In the genomic region with DNA sequence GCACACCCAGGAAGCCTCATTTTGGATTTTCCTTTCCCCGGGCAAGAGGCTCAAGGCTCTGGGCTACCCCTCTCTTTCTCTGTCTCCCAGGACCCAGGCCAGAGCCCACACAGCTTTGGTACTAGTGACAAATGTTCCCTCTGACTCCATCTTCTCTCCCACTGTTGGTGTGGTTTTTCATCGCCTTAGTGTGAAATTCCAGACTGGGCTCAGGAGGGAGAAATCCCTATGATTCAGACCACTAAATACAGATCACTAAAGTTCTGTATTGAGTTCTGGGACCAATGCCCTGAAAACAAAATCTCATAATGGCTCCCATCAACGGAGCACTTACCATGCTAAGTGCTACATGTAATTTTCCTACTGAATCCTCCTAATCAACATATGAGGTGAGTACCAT, we compare ENCODE assay signal across 26 cellular contexts. TPM values are rescaled to one million over a fixed set of nuclear protein-coding genes. Genes with fewer than 3 reads are reported as not detected.
"Had no signal": no experiment of that assay in that cellular context is flagged by ENCODE, and none has a peak within 500 bp of the region (broad histone marks: within the 10 kb centered on the region; RNA-seq: fewer than 3 reads in every experiment).

No MANE protein-coding gene starts in this region.

- H3K9me3 Mint-ChIP-seq: activated B cell treated with CpG ODN at 0.5 μM for 24 hours; activated CD4-positive, alpha-beta memory T cell treated with anti-CD3 and anti-CD28 coated beads for 36 hours; activated CD4-positive, alpha-beta T cell treated with anti-CD3 and anti-CD28 coated beads, Interleukin-2, amount 10 ng/mL, durations not matched to agents 7 days and 5 days; activated naive CD8-positive, alpha-beta T cell treated with anti-CD3 and anti-CD28 coated beads, Interleukin-2, amount 10 ng/mL, durations not matched to agents 7 days and 5 days; activated T-cell treated with anti-CD3 and anti-CD28 coated beads, Interleukin-2, amount 50 U/mL, for 4 hours; T-helper 1 cell treated with Interleukin-12 subunit alpha and Interleukin-12 subunit beta and Interleukin-4 antibody, amounts not matched to agents 30 μg/mL and 1 μg/mL, for 36 hours had no signal

- H3K27me3 Mint-ChIP-seq: activated B cell treated with CpG ODN at 0.5 μM for 24 hours; activated CD4-positive, alpha-beta memory T cell treated with anti-CD3 and anti-CD28 coated beads for 36 hours; activated CD4-positive, alpha-beta T cell treated with anti-CD3 and anti-CD28 coated beads, Interleukin-2, amount 10 ng/mL, durations not matched to agents 7 days and 5 days; activated naive CD8-positive, alpha-beta T cell treated with anti-CD3 and anti-CD28 coated beads, Interleukin-2, amount 10 ng/mL, durations not matched to agents 7 days and 5 days had no signal

- H3K9me3 ChIP-seq: adrenal gland, SJSA1 had no signal

- H3K4me3 ChIP-seq: adrenal gland, SJSA1 had no signal

- H3K4me2 ChIP-seq: KMS-11 had no signal

- H3K9ac ChIP-seq: KMS-11 had no signal

- FAIRE-seq: RCC 7860 had no signal

- H3K27ac ChIP-seq: adrenal gland, KMS-11, SJSA1 had no signal

- H3K27me3 ChIP-seq: adrenal gland, SJSA1 had no signal

- H3K4me1 Mint-ChIP-seq: activated CD4-positive, alpha-beta T cell treated with anti-CD3 and anti-CD28 coated beads, Interleukin-2, amount 10 ng/mL, durations not matched to agents 7 days and 5 days had no signal

- H3K27ac Mint-ChIP-seq: activated B cell treated with CpG ODN at 0.5 μM for 24 hours; activated CD4-positive, alpha-beta memory T cell treated with anti-CD3 and anti-CD28 coated beads for 36 hours; activated CD4-positive, alpha-beta T cell treated with anti-CD3 and anti-CD28 coated beads, Interleukin-2, amount 10 ng/mL, durations not matched to agents 7 days and 5 days; activated naive CD8-positive, alpha-beta T cell treated with anti-CD3 and anti-CD28 coated beads, Interleukin-2, amount 10 ng/mL, durations not matched to agents 7 days and 5 days; T-helper 1 cell treated with Interleukin-12 subunit alpha and Interleukin-12 subunit beta and Interleukin-4 antibody, amounts not matched to agents 30 μg/mL and 1 μg/mL, for 36 hours had no signal

- H3K4me3 Mint-ChIP-seq: activated B cell treated with CpG ODN at 0.5 μM for 24 hours; activated CD4-positive, alpha-beta memory T cell treated with anti-CD3 and anti-CD28 coated beads for 36 hours; activated CD4-positive, alpha-beta T cell treated with anti-CD3 and anti-CD28 coated beads, Interleukin-2, amount 10 ng/mL, durations not matched to agents 7 days and 5 days; activated naive CD8-positive, alpha-beta T cell treated with anti-CD3 and anti-CD28 coated beads, Interleukin-2, amount 10 ng/mL, durations not matched to agents 7 days and 5 days; activated T-cell treated with anti-CD3 and anti-CD28 coated beads, Interleukin-2, amount 50 U/mL, for 4 hours; T-helper 1 cell treated with Interleukin-12 subunit alpha and Interleukin-12 subunit beta and Interleukin-4 antibody, amounts not matched to agents 30 μg/mL and 1 μg/mL, for 36 hours had no signal

- H3K36me3 ChIP-seq: adrenal gland had no signal

- ATAC-seq: activated T-cell treated with anti-CD3 and anti-CD28 coated beads, Interleukin-2, amount 50 U/mL, for 4 hours; SK-N-SH treated with all-trans-retinoic acid at 6 μM for 48 hours had no signal

- DNase-seq: activated B cell treated with CpG ODN at 0.5 μM for 24 hours; activated CD4-positive, alpha-beta memory T cell treated with anti-CD3 and anti-CD28 coated beads for 36 hours; activated CD4-positive, alpha-beta T cell treated with anti-CD3 and anti-CD28 coated beads for 1 hour; activated CD4-positive, alpha-beta T cell treated with anti-CD3 and anti-CD28 coated beads, Interleukin-2, amount 10 ng/mL, durations not matched to agents 7 days and 5 days; activated CD8-positive, alpha-beta memory T cell treated with anti-CD3 and anti-CD28 coated beads for 24 hours; activated naive CD4-positive, alpha-beta T cell treated with anti-CD3 and anti-CD28 coated beads, Interleukin-2, amount 50 U/mL, for 16 hours; activated T-cell treated with anti-CD3 and anti-CD28 coated beads, Interleukin-2, amount 50 U/mL, for 4 hours; adrenal gland; anterior cingulate cortex; IMR-90; MV-4-11; NCI-H1092 treated with DMSO at 0.1 percent for 48 hours; NCI-H1417 treated with DMSO at 0.1 percent for 48 hours; NCI-H1694; NCI-H2029 treated with DMSO at 0.1 percent for 48 hours; NCI-H345; NCI-H524; SHP77 had no signal

- H3K4me1 ChIP-seq: adrenal gland, SJSA1 had no signal

RNA-seq across cellular contexts. Expression of a gene that starts 33.3 kb away (rescaled TPM):
- total RNA-seq: adrenal gland, cardiac septum, IMR-90, MCF 10A, SJSA1 had no signal
- polyA plus RNA-seq: IMR-90 had no signal
